3 cellular contexts compared by ENCODE assay signal in genomic region chr12:121719926-121720414, GRCh38.
TF ChIP-seq lines count a peak whose summit lies in the region.

No MANE protein-coding gene starts in this region.

TF ChIP-seq in A549, 52 proteins besides CTCF, POLR2A, EP300 and RAD21:
- no peak for TF ChIP-seq FOSL2 (IDR thresholded peaks at IDR 0.05)
- peak; percentile 47 for TF ChIP-seq FOSL2 (CRISPR knock-in tag; IDR thresholded peaks at IDR 0.05)
- no peak for TF ChIP-seq HEYL (CRISPR knock-in tag; IDR thresholded peaks at IDR 0.05)

TF ChIP-seq in HCT116, 20 proteins besides CTCF, POLR2A, EP300 and RAD21:
- TF ChIP-seq YY1 (IDR thresholded peaks at IDR 0.05; ENCODE audit: extremely low read depth, insufficient replicate concordance, low read depth, low read length) (no peak), EZH2 (IDR thresholded peaks at IDR 0.05) (no peak), EGR1 (IDR thresholded peaks at IDR 0.05; ENCODE audit: low read depth) (no peak), ZBTB33 (IDR thresholded peaks at IDR 0.05; ENCODE audit: extremely low read depth, insufficient replicate concordance, low read length) (no peak), CBX3 (IDR thresholded peaks at IDR 0.05; ENCODE audit: low read depth) (no peak), ZNF274 (IDR thresholded peaks at IDR 0.05; ENCODE audit: low read depth, low read length) (no peak), FOSL1 (IDR thresholded peaks at IDR 0.05; ENCODE audit: low read depth) (no peak), SIN3A (IDR thresholded peaks at IDR 0.05; ENCODE audit: low read depth) (no peak), ZFX (IDR thresholded peaks at IDR 0.05) (no peak), MAX (IDR thresholded peaks at IDR 0.05) (no peak), REST (IDR thresholded peaks at IDR 0.05; ENCODE audit: low read depth) (no peak), ATF3 (IDR thresholded peaks at IDR 0.05) (no peak), EZH2phosphoT487 (IDR thresholded peaks at IDR 0.05; ENCODE audit: borderline replicate concordance) (no peak), ELF1 (IDR thresholded peaks at IDR 0.05; ENCODE audit: borderline replicate concordance, low read depth) (no peak), SP1 (IDR thresholded peaks at IDR 0.05; ENCODE audit: low read depth) (no peak), CEBPB (IDR thresholded peaks at IDR 0.05; ENCODE audit: low read depth) (no peak), SRF (IDR thresholded peaks at IDR 0.05; ENCODE audit: low read depth) (no peak), POLR2AphosphoS5 (IDR thresholded peaks at IDR 0.05; ENCODE audit: low read depth, low read length) (no peak), JUND (IDR thresholded peaks at IDR 0.05) (no peak), TCF7L2 (IDR thresholded peaks at IDR 0.05; ENCODE audit: borderline replicate concordance, extremely low read depth, insufficient read depth, insufficient read length) (no peak)
TF ChIP-seq in HCT116: peak in this region for 0.

TF ChIP-seq in K562, 482 proteins besides CTCF, POLR2A, EP300 and RAD21 (continues in another document):
- TF ChIP-seq TCFL5 (CRISPR knock-in tag; conservative IDR thresholded peaks at IDR 0.05), result no peak
- no peak for TF ChIP-seq CHD4 (IDR thresholded peaks at IDR 0.05; ENCODE audit: insufficient read depth, insufficient replicate concordance, low read depth, low read length, poor library complexity, severe bottlenecking)
- TF ChIP-seq SAP30 (IDR thresholded peaks at IDR 0.05; ENCODE audit: borderline replicate concordance, insufficient read depth, low read depth, low read length, poor library complexity, severe bottlenecking), result no peak
- TF ChIP-seq CEBPG (CRISPR knock-in tag; IDR thresholded peaks at IDR 0.05), result peak; percentile 40; the same call in 1 of the 2 replicates
- TF ChIP-seq CEBPG (tag; conservative IDR thresholded peaks at IDR 0.05 in 1 of 2, IDR thresholded peaks at IDR 0.05 in 1 of 2), result no peak
- peak; percentile 52; the same call in 1 of the 2 replicates for TF ChIP-seq RFX1 (IDR thresholded peaks at IDR 0.05)
- no peak for TF ChIP-seq MAFG (tag; conservative IDR thresholded peaks at IDR 0.05)
- no peak for TF ChIP-seq SMC3 (conservative IDR thresholded peaks at IDR 0.05; ENCODE audit: insufficient read depth, low read depth, low read length)
- TF ChIP-seq HDAC8 (tag; IDR thresholded peaks at IDR 0.05), result no peak
- TF ChIP-seq BRF2 (IDR thresholded peaks at IDR 0.05; ENCODE audit: borderline replicate concordance, insufficient read depth, insufficient read length), result no peak
- no peak for TF ChIP-seq GTF2A2 (tag; IDR thresholded peaks at IDR 0.05)
- no peak for TF ChIP-seq SREBF1 (IDR thresholded peaks at IDR 0.05; ENCODE audit: borderline replicate concordance, low read depth, low read length)
- TF ChIP-seq JUN (IDR thresholded peaks at IDR 0.05; ENCODE audit: borderline replicate concordance, low read depth, low read length), result 0 out of 2 replicates have a peak, but pooled peaks have one; percentile 39
- TF ChIP-seq JUN (CRISPR knock-in tag; IDR thresholded peaks at IDR 0.05; ENCODE audit: borderline replicate concordance), result no peak
- TF ChIP-seq CREM (IDR thresholded peaks at IDR 0.05; ENCODE audit: low read depth), result 0 out of 2 replicates have a peak, but pooled peaks have one; percentile 13
- no peak for TF ChIP-seq RAD51 (IDR thresholded peaks at IDR 0.05; ENCODE audit: borderline replicate concordance, low read depth)
- TF ChIP-seq ETV5 (CRISPR knock-in tag; IDR thresholded peaks at IDR 0.05; ENCODE audit: low read depth), result no peak
- TF ChIP-seq BCL6 (CRISPR knock-in tag; IDR thresholded peaks at IDR 0.05), result no peak
- peak; percentile 37; the same call in 1 of the 2 replicates for TF ChIP-seq TFAP4 (CRISPR knock-in tag; IDR thresholded peaks at IDR 0.05; ENCODE audit: borderline replicate concordance)
- TF ChIP-seq SNRNP70 (optimal IDR thresholded peaks at IDR 0.05; ENCODE audit: low read depth, low read length), result no peak
- no peak for TF ChIP-seq ZNF79 (CRISPR knock-in tag; IDR thresholded peaks at IDR 0.05; ENCODE audit: low read depth)
- no peak for TF ChIP-seq ZNF444 (CRISPR knock-in tag; IDR thresholded peaks at IDR 0.05)
- no peak for TF ChIP-seq ZNF395 (CRISPR knock-in tag; IDR thresholded peaks at IDR 0.05)
- TF ChIP-seq FOSL1 (tag; conservative IDR thresholded peaks at IDR 0.05), result 0 out of 2 replicates have a peak, but pooled peaks have one; percentile 21
- no peak for TF ChIP-seq CREB5 (CRISPR knock-in tag; IDR thresholded peaks at IDR 0.05)
- no peak for TF ChIP-seq ZBTB2 (IDR thresholded peaks at IDR 0.05)
- no peak for TF ChIP-seq PTTG1 (tag; IDR thresholded peaks at IDR 0.05; ENCODE audit: low read depth)
- TF ChIP-seq ZNF282 (CRISPR knock-in tag; IDR thresholded peaks at IDR 0.05), result no peak
- no peak for TF ChIP-seq TAF7 (tag; IDR thresholded peaks at IDR 0.05)
- TF ChIP-seq SNAPC5 (CRISPR knock-in tag; IDR thresholded peaks at IDR 0.05), result no peak
- no peak for TF ChIP-seq MED1 (CRISPR knock-in tag; IDR thresholded peaks at IDR 0.05; ENCODE audit: borderline replicate concordance)
- no peak for TF ChIP-seq SMARCE1 (IDR thresholded peaks at IDR 0.05)
- no peak for TF ChIP-seq ZNF778 (CRISPR knock-in tag; IDR thresholded peaks at IDR 0.05)
- TF ChIP-seq ZBTB34 (CRISPR knock-in tag; IDR thresholded peaks at IDR 0.05), result no peak
- peak in 1 of 2 experiments; percentile 35; a peak in 1 of 4 replicates for TF ChIP-seq ZNF318 (IDR thresholded peaks at IDR 0.05; ENCODE audit: borderline replicate concordance in 1 of 2, low read depth in 1 of 2)
- TF ChIP-seq ZFX (CRISPR knock-in tag; IDR thresholded peaks at IDR 0.05), result no peak
- no peak for TF ChIP-seq CBX1 (IDR thresholded peaks at IDR 0.05; ENCODE audit: low read depth)
- TF ChIP-seq PHTF2 (CRISPR knock-in tag; IDR thresholded peaks at IDR 0.05), result no peak
- TF ChIP-seq IFI16 (CRISPR knock-in tag; IDR thresholded peaks at IDR 0.05), result no peak
- no peak for TF ChIP-seq ARID2 (IDR thresholded peaks at IDR 0.05)
- no peak for TF ChIP-seq CXXC5 (CRISPR knock-in tag; IDR thresholded peaks at IDR 0.05)
- TF ChIP-seq ZNF316 (IDR thresholded peaks at IDR 0.05), result no peak
